In the genomic region with DNA sequence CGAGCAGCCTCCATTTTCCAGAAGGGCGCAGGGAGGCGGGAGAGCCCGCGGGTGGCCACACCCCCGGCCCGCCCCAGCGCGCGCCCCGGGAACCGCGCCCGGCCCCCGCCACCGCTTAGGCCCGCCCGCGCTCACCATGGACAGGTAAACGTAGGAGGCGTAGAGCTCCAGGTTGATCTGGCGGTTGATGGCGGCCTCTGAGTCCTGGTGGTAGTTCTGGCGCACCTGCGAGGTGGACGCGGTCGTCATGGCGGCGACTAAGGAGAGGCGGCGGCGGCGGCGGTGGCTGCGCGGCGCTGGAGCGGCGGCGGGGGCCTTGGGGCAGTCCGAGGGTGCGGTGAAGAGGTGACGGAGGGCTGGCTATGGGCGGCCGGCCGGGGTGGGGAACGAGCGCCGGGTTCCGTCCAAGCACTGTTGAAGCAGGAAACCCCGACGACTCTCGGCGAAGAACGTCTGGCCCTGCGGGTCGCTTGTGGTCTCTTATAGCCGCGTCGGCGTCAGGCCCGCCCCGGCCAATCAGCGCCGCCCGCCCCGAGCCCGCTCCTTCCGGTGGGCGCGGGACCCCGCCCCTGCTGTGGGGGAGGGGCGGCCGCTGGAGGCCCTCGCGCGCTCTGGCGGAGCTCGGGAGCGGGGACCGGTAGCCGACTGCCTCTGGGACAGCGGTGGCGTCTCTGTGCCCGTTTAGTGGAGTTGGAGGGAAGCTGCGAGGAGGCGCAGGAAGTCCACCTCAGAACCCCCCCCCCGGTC, we compare ENCODE assay signal across 8 cellular contexts. TPM values are rescaled to one million over a fixed set of nuclear protein-coding genes. Genes with fewer than 3 reads are reported as not detected.
DNase-seq lines count a peak whose midpoint lies in the region; ATAC-seq and TF ChIP-seq lines count a peak whose summit lies in the region.

TSS of gene FTH1 (minus strand) at position 458 of the 747 bp plus-strand sequence. CDS start at position 249, 209 bp downstream.

- H3K9me3 Mint-ChIP-seq in activated CD8-positive, alpha-beta T cell treated with anti-CD3 and anti-CD28 coated beads, Interleukin-2, amount 10 ng/mL, durations not matched to agents 7 days and 5 days (ENCODE audit: insufficient read depth), result no peaks in the 10 kb centered on the region

- H3K36me3 ChIP-seq in BLaER1 treated with 17β-estradiol and CSF1 and Interleukin-3, amounts not matched to agents 10 nM and 100 nM, result peaks cover 23 to 35% (median 33%) of the 10 kb centered on the region in 11 experiments
- peaks cover 5% of the 10 kb centered on the region for H3K36me3 ChIP-seq in ectodermal cell (ENCODE audit: control insufficient read depth, insufficient read depth, low read length)
- peaks cover 4 to 13% of the 10 kb centered on the region in 2 donors for H3K36me3 ChIP-seq in lung (ENCODE audit: control insufficient read depth in 2 of 2, insufficient read depth in 2 of 2, low read length in 2 of 2)

- POLR2A ChIA-PET in activated CD8-positive, alpha-beta T cell treated with anti-CD3 and anti-CD28 coated beads, Interleukin-2, amount 10 ng/mL, durations not matched to agents 7 days and 5 days (lab: Charles Lee), result interaction anchor here (0.6 to 2.4 kb wide), 20 partner anchors 8 to 874 kb away, joined by 3 to 24 read pairs (median 4); partner anchors contain the start of genes CPSF7, FEN1, SDHAF2 and TMEM258

- peaks cover 0 to 13% (median 0%) of the 10 kb centered on the region in 11 experiments; a peak in 3 of 22 replicates for H3K9me3 ChIP-seq in BLaER1 treated with 17β-estradiol and CSF1 and Interleukin-3, amounts not matched to agents 10 nM and 100 nM (replicated peaks in 1 of 11)
- no peaks in the 10 kb centered on the region for H3K9me3 ChIP-seq in ectodermal cell (ENCODE audit: control insufficient read depth, low read length)
- no peaks in the 10 kb centered on the region for H3K9me3 ChIP-seq in lung (ENCODE audit: control insufficient read depth in 2 of 2, insufficient read depth in 1 of 2, low read length in 1 of 2)

- CTCF ChIA-PET in activated CD8-positive, alpha-beta T cell treated with anti-CD3 and anti-CD28 coated beads, Interleukin-2, amount 10 ng/mL, durations not matched to agents 7 days and 5 days (lab: Charles Lee), result interaction anchor here (0.8 to 10.6 kb wide), 7 partner anchors 18 to 521 kb away, joined by 3 to 100 read pairs (median 11); no protein-coding TSS in a partner anchor

- peak within 1 kb of the TSS; percentile 84 to 98 (median 91) for H3K4me2 ChIP-seq in BLaER1 treated with 17β-estradiol and CSF1 and Interleukin-3, amounts not matched to agents 10 nM and 100 nM

- H3K27ac Mint-ChIP-seq in activated CD8-positive, alpha-beta T cell treated with anti-CD3 and anti-CD28 coated beads, Interleukin-2, amount 10 ng/mL, durations not matched to agents 7 days and 5 days, result peak within 1 kb of the TSS; percentile 97

- H3K9ac ChIP-seq in BLaER1 treated with 17β-estradiol and CSF1 and Interleukin-3, amounts not matched to agents 10 nM and 100 nM, result peak within 1 kb of the TSS; percentile 85 to 100 (median 97)

- H3K27ac ChIP-seq in BLaER1 treated with 17β-estradiol and CSF1 and Interleukin-3, amounts not matched to agents 10 nM and 100 nM, result peak within 1 kb of the TSS; percentile 94 to 100 (median 98)
- H3K27ac ChIP-seq in ectodermal cell (ENCODE audit: insufficient read depth, low read depth, low read length, poor library complexity, severe bottlenecking) (peak within 1 kb of the TSS; percentile 47), lung (ENCODE audit: low read depth in 1 of 2, low read length in 1 of 2) (peak within 1 kb of the TSS; percentile 92 to 98)

- 1% methylated on average over 89 of the region's 89 CpGs for WGBS in ectodermal cell, 2 experiments
- WGBS in lung, 2 donors, result 3 to 5% methylated on average over 80 to 89 of the region's 89 CpGs

- TF ChIP-seq CTCF in lung (IDR thresholded peaks at IDR 0.05; ENCODE audit: control extremely low read depth, extremely low read depth), result no peak

- DNase-seq in NCI-H82 treated with DMSO at 0.1 percent for 48 hours (lab: John Stamatoyannopoulos, UW; ENCODE audit: unreplicated experiment) (peak; percentile 45), lung (ENCODE audit: low spot score) (peak; percentile 91)
- peak; percentile 90 for DNase-seq in activated CD8-positive, alpha-beta T cell treated with anti-CD3 and anti-CD28 coated beads, Interleukin-2, amount 10 ng/mL, durations not matched to agents 7 days and 5 days
- peak; percentile 68 to 75 (median 73) for DNase-seq in stimulated activated CD4-positive, alpha-beta T cell treated with anti-CD3 and anti-CD28 coated beads, TNF-alpha, amount 100 ng/mL, for 4 hours (ENCODE audit: low read depth in 3 of 3)

- H4K20me1 ChIP-seq in BLaER1 treated with 17β-estradiol and CSF1 and Interleukin-3, amounts not matched to agents 10 nM and 100 nM, result peaks cover 29 to 48% (median 38%) of the 10 kb centered on the region in 11 experiments

- peaks cover 32 to 81% (median 68%) of the 10 kb centered on the region in 10 experiments for H3K4me1 ChIP-seq in BLaER1 treated with 17β-estradiol and CSF1 and Interleukin-3, amounts not matched to agents 10 nM and 100 nM
- H3K4me1 ChIP-seq in ectodermal cell (ENCODE audit: control insufficient read depth, insufficient read depth, low read length), result peaks cover 17% of the 10 kb centered on the region
- peaks cover 17 to 23% of the 10 kb centered on the region in 2 donors for H3K4me1 ChIP-seq in lung (ENCODE audit: control insufficient read depth in 2 of 2, insufficient read depth in 2 of 2, low read length in 2 of 2)

- H3K27me3 ChIP-seq in BLaER1 treated with 17β-estradiol and CSF1 and Interleukin-3, amounts not matched to agents 10 nM and 100 nM, result no peaks in the 10 kb centered on the region
- H3K27me3 ChIP-seq in ectodermal cell (ENCODE audit: control insufficient read depth, insufficient read depth, low read length, poor library complexity, severe bottlenecking) (no peaks in the 10 kb centered on the region), lung (ENCODE audit: control insufficient read depth, insufficient read depth) (no peaks in the 10 kb centered on the region)

- peaks cover 65% of the 10 kb centered on the region for H3K4me1 Mint-ChIP-seq in activated CD8-positive, alpha-beta T cell treated with anti-CD3 and anti-CD28 coated beads, Interleukin-2, amount 10 ng/mL, durations not matched to agents 7 days and 5 days (ENCODE audit: low read depth)

- H3K27me3 Mint-ChIP-seq in activated CD8-positive, alpha-beta T cell treated with anti-CD3 and anti-CD28 coated beads, Interleukin-2, amount 10 ng/mL, durations not matched to agents 7 days and 5 days (ENCODE audit: low read depth), result no peaks in the 10 kb centered on the region

- peaks cover 47% of the 10 kb centered on the region for H3K36me3 Mint-ChIP-seq in activated CD8-positive, alpha-beta T cell treated with anti-CD3 and anti-CD28 coated beads, Interleukin-2, amount 10 ng/mL, durations not matched to agents 7 days and 5 days (ENCODE audit: low read depth)

- peak within 1 kb of the TSS; percentile 78 to 99 (median 94) for H3K4me3 ChIP-seq in BLaER1 treated with 17β-estradiol and CSF1 and Interleukin-3, amounts not matched to agents 10 nM and 100 nM
- H3K4me3 ChIP-seq in ectodermal cell (ENCODE audit: insufficient read depth, low read depth, low read length) (peak within 1 kb of the TSS; percentile 98), lung (peak within 1 kb of the TSS; percentile 93)

- ATAC-seq in GM19372 (IDR thresholded peaks at IDR 0.05; ENCODE audit: low read depth, unreplicated experiment) (peak; percentile 57), HG03558 (IDR thresholded peaks at IDR 0.05; ENCODE audit: extremely low read depth, unreplicated experiment) (peak; percentile 30), lung (ENCODE audit: insufficient read depth, low FRiP score) (peak; percentile 78)
- ATAC-seq in activated CD8-positive, alpha-beta T cell treated with anti-CD3 and anti-CD28 coated beads, Interleukin-2, amount 10 ng/mL, durations not matched to agents 7 days and 5 days, result peak; percentile 76

- peak within 1 kb of the TSS; percentile 93 for H3K4me3 Mint-ChIP-seq in activated CD8-positive, alpha-beta T cell treated with anti-CD3 and anti-CD28 coated beads, Interleukin-2, amount 10 ng/mL, durations not matched to agents 7 days and 5 days

RNA-seq across cellular contexts. Expression of gene FTH1, which starts in this region (rescaled TPM):
- 100 to 1,000 TPM; 709 to 727 TPM for total RNA-seq in activated CD8-positive, alpha-beta T cell treated with anti-CD3 and anti-CD28 coated beads, Interleukin-2, amount 10 ng/mL, durations not matched to agents 7 days and 5 days
- polyA plus RNA-seq in ectodermal cell (2013, experiment 1 of 4), result 2,043 TPM
- 2,089 TPM for polyA plus RNA-seq in ectodermal cell (2013, experiment 2 of 4)
- polyA plus RNA-seq in ectodermal cell (2013, experiment 3 of 4), result 2,093 TPM
- polyA plus RNA-seq in ectodermal cell (2013, experiment 4 of 4), result 2,380 TPM
- total RNA-seq in lung, result 1,000 to 10,000 TPM; 1,737 to 4,072 TPM
- over 10,000 TPM in 1 of 2 donors, 1,000 to 10,000 TPM in 1; 6,299 to 24,273 TPM for polyA plus RNA-seq in lung

Comparison
In these comparisons a context has a peak if more than half of its experiments do, and no peak if none do; other contexts are left out.
1. Peak in every context shown above with its lines: DNase-seq, ATAC-seq, H3K4me3 ChIP-seq and H3K27ac ChIP-seq.
2. H3K27ac ChIP-seq: peak in every context shown above with its lines; median percentile 98 in BLaER1 treated with 17β-estradiol and CSF1 and Interleukin-3, amounts not matched to agents 10 nM and 100 nM; 95 in lung; 47 in ectodermal cell.